ENCODE assay signal across 1 cellular context in genomic region chr6:27551607-27552006, GRCh38.
TF ChIP-seq lines count a peak whose summit lies in the region.

No MANE protein-coding gene starts in this region.

TF ChIP-seq in WTC11, 78 proteins besides CTCF, POLR2A, EP300 and RAD21 (continued from another document):
- TF ChIP-seq FOXP4 (CRISPR knock-in tag; IDR thresholded peaks at IDR 0.05) = no peak
